In genomic region chr12:56081393-56082347, GRCh38 we compare ENCODE assay signal across 1 cellular context.
TF ChIP-seq lines count a peak whose summit lies in the region.

No MANE protein-coding gene starts in this region.

TF ChIP-seq in HepG2, 621 proteins besides CTCF, POLR2A, EP300 and RAD21 (continued from another document and continues in another):
- TF ChIP-seq PBX3 (CRISPR knock-in tag; IDR thresholded peaks at IDR 0.05; ENCODE audit: borderline replicate concordance), result 0 out of 2 replicates have a peak, but pooled peaks have one; percentile 66
- TF ChIP-seq GATA4 (IDR thresholded peaks at IDR 0.05; ENCODE audit: borderline replicate concordance, low read depth), result peak; percentile 86; the same call in 1 of the 2 replicates
- peak; percentile 72; the same call in 1 of the 2 replicates for TF ChIP-seq FOXK2 (IDR thresholded peaks at IDR 0.05)
- no peak for TF ChIP-seq TRIM22 (IDR thresholded peaks at IDR 0.05)
- TF ChIP-seq RBFOX2 (IDR thresholded peaks at IDR 0.05; ENCODE audit: low read depth, low read length), result peak; percentile 48
- peak; percentile 97 for TF ChIP-seq BCL6 (CRISPR knock-in tag; IDR thresholded peaks at IDR 0.05)
- no peak; the same call in 1 of the 2 replicates for TF ChIP-seq ZFP41 (CRISPR knock-in tag; IDR thresholded peaks at IDR 0.05; ENCODE audit: borderline replicate concordance)
- peak; percentile 98 for TF ChIP-seq GATAD2A (CRISPR knock-in tag; IDR thresholded peaks at IDR 0.05)
- no peak for TF ChIP-seq NFRKB (IDR thresholded peaks at IDR 0.05)
- peak; percentile 74 for TF ChIP-seq ZBTB2 (CRISPR knock-in tag; IDR thresholded peaks at IDR 0.05; ENCODE audit: low read depth)
- TF ChIP-seq NR2C2 (CRISPR knock-in tag; IDR thresholded peaks at IDR 0.05; ENCODE audit: borderline replicate concordance), result peak; percentile 95
- TF ChIP-seq ESRRA (CRISPR knock-in tag; IDR thresholded peaks at IDR 0.05; ENCODE audit: low read depth), result peak; percentile 96
- TF ChIP-seq ZBTB20 (CRISPR knock-in tag; IDR thresholded peaks at IDR 0.05; ENCODE audit: borderline replicate concordance, low read depth), result peak; percentile 99; the same call in 1 of the 2 replicates
- TF ChIP-seq BCLAF1 (IDR thresholded peaks at IDR 0.05), result no peak
- peak; percentile 84 for TF ChIP-seq MAZ (IDR thresholded peaks at IDR 0.05; ENCODE audit: borderline replicate concordance, low read depth, low read length)
- TF ChIP-seq MAZ (CRISPR knock-in tag; IDR thresholded peaks at IDR 0.05; ENCODE audit: low read depth), result peak; percentile 97
- TF ChIP-seq ZFP90 (CRISPR knock-in tag; IDR thresholded peaks at IDR 0.05; ENCODE audit: borderline replicate concordance), result peak; percentile 68
- peak; percentile 69 for TF ChIP-seq ATF7-NPFF (CRISPR knock-in tag; IDR thresholded peaks at IDR 0.05; ENCODE audit: low read depth)
- TF ChIP-seq ZNF746 (CRISPR knock-in tag; IDR thresholded peaks at IDR 0.05), result peak; percentile 98
- TF ChIP-seq ZNF232 (CRISPR knock-in tag; IDR thresholded peaks at IDR 0.05; ENCODE audit: borderline replicate concordance), result no peak; the same call in 1 of the 2 replicates
- peak; percentile 97 for TF ChIP-seq ZMAT3 (CRISPR knock-in tag; conservative IDR thresholded peaks at IDR 0.05)
- peak; percentile 98 for TF ChIP-seq HNF1B (CRISPR knock-in tag; IDR thresholded peaks at IDR 0.05)
- TF ChIP-seq ATRX (CRISPR knock-in tag; IDR thresholded peaks at IDR 0.05; ENCODE audit: borderline replicate concordance), result no peak
- TF ChIP-seq RARG (CRISPR knock-in tag; IDR thresholded peaks at IDR 0.05; ENCODE audit: low read depth), result peak; percentile 97; the same call in 1 of the 2 replicates
- TF ChIP-seq REXO4 (CRISPR knock-in tag; IDR thresholded peaks at IDR 0.05; ENCODE audit: borderline replicate concordance), result no peak
- peak; percentile 95 for TF ChIP-seq MAX (IDR thresholded peaks at IDR 0.05)
- TF ChIP-seq ZNF792 (CRISPR knock-in tag; IDR thresholded peaks at IDR 0.05), result peak; percentile 98
- 0 out of 2 replicates have a peak, but pooled peaks have one; percentile 82 for TF ChIP-seq PAWR (CRISPR knock-in tag; IDR thresholded peaks at IDR 0.05; ENCODE audit: borderline replicate concordance)
- no peak for TF ChIP-seq SIN3B (IDR thresholded peaks at IDR 0.05; ENCODE audit: low read length)
- peak; percentile 94 for TF ChIP-seq ZSCAN25 (CRISPR knock-in tag; IDR thresholded peaks at IDR 0.05)
- no peak for TF ChIP-seq ZNF720 (CRISPR knock-in tag; IDR thresholded peaks at IDR 0.05)
- peak; percentile 83 for TF ChIP-seq SIX4 (CRISPR knock-in tag; IDR thresholded peaks at IDR 0.05)
- TF ChIP-seq IRF2 (CRISPR knock-in tag; IDR thresholded peaks at IDR 0.05), result peak; percentile 98
- peak; percentile 55 for TF ChIP-seq PHF8 (CRISPR knock-in tag; IDR thresholded peaks at IDR 0.05)
- TF ChIP-seq ATF5 (CRISPR knock-in tag; IDR thresholded peaks at IDR 0.05; ENCODE audit: low read depth), result 0 out of 2 replicates have a peak, but pooled peaks have one; percentile 87
- no peak for TF ChIP-seq SNRNP70 (IDR thresholded peaks at IDR 0.05; ENCODE audit: low read depth, low read length)
- TF ChIP-seq ZNF34 (CRISPR knock-in tag; IDR thresholded peaks at IDR 0.05; ENCODE audit: borderline replicate concordance), result 0 out of 2 replicates have a peak, but pooled peaks have one; percentile 75
- peak; percentile 97 for TF ChIP-seq ZNF543 (CRISPR knock-in tag; IDR thresholded peaks at IDR 0.05)
- no peak for TF ChIP-seq ZBTB14 (CRISPR knock-in tag; IDR thresholded peaks at IDR 0.05)
- no peak for TF ChIP-seq DDIT3 (CRISPR knock-in tag; IDR thresholded peaks at IDR 0.05)
- peak; percentile 98 for TF ChIP-seq ZGPAT (CRISPR knock-in tag; IDR thresholded peaks at IDR 0.05)
- no peak for TF ChIP-seq MAFG (CRISPR knock-in tag; IDR thresholded peaks at IDR 0.05)
- TF ChIP-seq FOXP1 (IDR thresholded peaks at IDR 0.05), result peak; percentile 55; the same call in 1 of the 2 replicates
- TF ChIP-seq FOXP1 (CRISPR knock-in tag; IDR thresholded peaks at IDR 0.05), result peak; percentile 98
- no peak for TF ChIP-seq ATM (IDR thresholded peaks at IDR 0.05; ENCODE audit: borderline replicate concordance)
- 0 out of 2 replicates have a peak, but pooled peaks have one; percentile 30 for TF ChIP-seq HHEX (CRISPR knock-in tag; IDR thresholded peaks at IDR 0.05)
- peak; percentile 94 for TF ChIP-seq NR2F6 (IDR thresholded peaks at IDR 0.05)
- TF ChIP-seq NR2F6 (CRISPR knock-in tag; IDR thresholded peaks at IDR 0.05), result peak; percentile 98
- TF ChIP-seq SCMH1 (CRISPR knock-in tag; IDR thresholded peaks at IDR 0.05; ENCODE audit: borderline replicate concordance), result no peak
- peak; percentile 99 for TF ChIP-seq RARA (CRISPR knock-in tag; IDR thresholded peaks at IDR 0.05)
- peak; percentile 50 for TF ChIP-seq ZFY (CRISPR knock-in tag; IDR thresholded peaks at IDR 0.05)
- TF ChIP-seq ZNF460 (CRISPR knock-in tag; IDR thresholded peaks at IDR 0.05; ENCODE audit: borderline replicate concordance), result no peak; the same call in 1 of the 2 replicates
- TF ChIP-seq PHF21A (CRISPR knock-in tag; IDR thresholded peaks at IDR 0.05), result peak; percentile 100
- no peak for TF ChIP-seq TIGD3 (CRISPR knock-in tag; IDR thresholded peaks at IDR 0.05; ENCODE audit: borderline replicate concordance)
- peak; percentile 38; the same call in 1 of the 2 replicates for TF ChIP-seq SAFB2 (CRISPR knock-in tag; IDR thresholded peaks at IDR 0.05; ENCODE audit: borderline replicate concordance, low read depth)
- TF ChIP-seq NCOA1 (CRISPR knock-in tag; IDR thresholded peaks at IDR 0.05), result no peak; the same call in 1 of the 2 replicates
